33 cellular contexts compared by ENCODE assay signal in the genomic region with DNA sequence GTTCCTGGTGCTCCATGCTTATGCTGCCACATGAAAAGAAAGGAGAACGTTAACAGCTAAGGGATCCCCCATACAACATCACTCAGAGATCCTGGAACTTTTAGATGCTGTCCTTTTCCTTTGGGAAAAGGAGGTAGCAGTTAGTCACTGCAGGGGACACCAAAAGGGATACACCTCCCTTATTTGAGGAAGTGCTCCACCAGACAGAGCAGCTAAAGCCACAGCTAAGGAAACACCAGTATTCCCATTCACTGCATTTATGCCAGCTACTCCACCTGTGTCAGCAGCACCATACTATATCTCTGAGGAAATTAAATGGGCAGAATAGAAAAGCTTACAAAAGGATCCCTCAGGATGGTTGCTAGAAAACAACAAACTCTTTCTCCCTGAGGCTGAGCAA.
"Had no signal": no experiment of that assay in that cellular context is flagged by ENCODE, and none has a peak within 500 bp of the region (broad histone marks: within the 10 kb centered on the region; RNA-seq: fewer than 3 reads in every experiment).

No MANE protein-coding gene starts in this region.

- H3K4me3 ChIP-seq: adrenal gland, ascending aorta, body of pancreas, breast epithelium, cardiac muscle cell had no signal

- H3K9me3 ChIP-seq: adrenal gland, ascending aorta, body of pancreas, breast epithelium had no signal

- FAIRE-seq: astrocyte, bronchial epithelial cell, colon had no signal

- H3K4me1 ChIP-seq: adrenal gland, ascending aorta, body of pancreas, breast epithelium had no signal

- DNase-seq: activated effector memory CD4-positive, alpha-beta T cell treated with anti-CD3 and anti-CD28 coated beads, Interleukin-2, amount 50 U/mL, for 16 hours; activated effector memory CD4-positive, alpha-beta T cell treated with Interleukin-2 at 50 U/mL for 16 hours; activated gamma-delta T cell; activated gamma-delta T cell treated with Interleukin-2 at 50 U/mL for 16 hours; activated naive CD4-positive, alpha-beta T cell; activated naive CD4-positive, alpha-beta T cell treated with anti-CD3 and anti-CD28 coated beads for 36 hours; activated naive CD4-positive, alpha-beta T cell treated with anti-CD3 and anti-CD28 coated beads, Interleukin-2, amount 10 ng/mL, durations not matched to agents 7 days and 5 days; activated naive CD4-positive, alpha-beta T cell treated with anti-CD3 and anti-CD28 coated beads, Interleukin-2, amount 50 U/mL, for 16 hours; activated naive CD4-positive, alpha-beta T cell treated with Interleukin-2 at 50 U/mL for 16 hours; activated naive CD8-positive, alpha-beta T cell treated with anti-CD3 and anti-CD28 coated beads for 36 hours; activated naive CD8-positive, alpha-beta T cell treated with anti-CD3 and anti-CD28 coated beads, Interleukin-2, amount 10 ng/mL, durations not matched to agents 7 days and 5 days; activated naive CD8-positive, alpha-beta T cell treated with anti-CD3 and anti-CD28 coated beads, Interleukin-2, amount 50 U/mL, for 24 hours; activated T-cell treated with anti-CD3 and anti-CD28 coated beads, Interleukin-2, amount 50 U/mL, for 4 hours; activated T-cell treated with anti-CD3 and anti-CD28 coated beads, Interleukin-2, amount 50 U/mL, for 48 hours; activated T-cell treated with anti-CD3 and anti-CD28 coated beads, Interleukin-2, amount 50 U/mL, for 72 hours; adrenal gland; amniotic stem cell; amygdala; anterior cingulate cortex; aorta; body of pancreas; brain microvascular endothelial cell; caudate nucleus; central memory CD4-positive, alpha-beta T cell; cerebellar nuclear complex had no signal

- H3K27ac ChIP-seq: adrenal gland, ascending aorta, body of pancreas, brain microvascular endothelial cell, breast epithelium, cardiac muscle cell had no signal

- H3K36me3 ChIP-seq: adrenal gland, ascending aorta, brain microvascular endothelial cell, breast epithelium, cardiac muscle cell had no signal

- H3K27me3 ChIP-seq: adrenal gland, ascending aorta, body of pancreas, brain microvascular endothelial cell, breast epithelium, cardiac muscle cell had no signal

- ATAC-seq: activated naive CD4-positive, alpha-beta T cell treated with anti-CD3 and anti-CD28 coated beads, Interleukin-2, amount 50 U/mL, for 72 hours; activated naive CD8-positive, alpha-beta T cell treated with anti-CD3 and anti-CD28 coated beads, Interleukin-2, amount 50 U/mL, for 24 hours; activated T-cell treated with anti-CD3 and anti-CD28 coated beads, Interleukin-2, amount 50 U/mL, for 4 hours; activated T-cell treated with anti-CD3 and anti-CD28 coated beads, Interleukin-2, amount 50 U/mL, for 72 hours; activated T-helper 17 cell treated with anti-CD3 and anti-CD28 coated beads, Interleukin-2, amount 50 U/mL, for 72 hours; body of pancreas had no signal
